Comparison of ENCODE assay signal across 29 cellular contexts in the genomic region with DNA sequence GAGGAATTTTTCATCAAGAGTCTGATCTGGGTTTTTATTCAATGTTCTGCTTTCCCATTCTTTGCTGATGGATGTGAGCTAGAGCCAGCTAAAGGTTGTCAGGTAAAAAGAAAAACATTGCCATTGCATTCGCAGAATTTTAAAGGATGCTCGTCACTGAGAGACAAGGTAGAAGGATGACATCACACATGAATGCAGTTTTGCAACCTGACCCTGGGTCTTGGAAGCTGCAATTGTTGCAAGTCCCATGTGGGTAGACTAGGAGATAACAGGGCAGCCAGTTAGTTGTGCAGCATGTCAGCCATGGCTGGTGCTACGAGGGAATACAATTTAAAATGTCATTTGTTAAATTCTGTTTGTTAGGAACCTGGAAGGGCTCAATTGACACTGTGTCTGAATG.
"Had no signal": no experiment of that assay in that cellular context is flagged by ENCODE, and none has a peak within 500 bp of the region (broad histone marks: within the 10 kb centered on the region; RNA-seq: fewer than 3 reads in every experiment).

No MANE protein-coding gene starts in this region.

- H3K9me3 Mint-ChIP-seq: endodermal cell had no signal

- H3K4me3 ChIP-seq: colonic mucosa, coronary artery, dorsolateral prefrontal cortex, esophagus muscularis mucosa, esophagus squamous epithelium, gastrocnemius medialis, gastroesophageal sphincter, heart left ventricle, heart right ventricle had no signal

- H3K4me1 Mint-ChIP-seq: endodermal cell had no signal

- H3K4me1 ChIP-seq: colonic mucosa, esophagus muscularis mucosa, esophagus squamous epithelium, foreskin keratinocyte, gastrocnemius medialis, gastroesophageal sphincter, heart left ventricle, heart right ventricle had no signal

- H3K27me3 ChIP-seq: colonic mucosa, esophagus muscularis mucosa, esophagus squamous epithelium, foreskin keratinocyte, gastrocnemius medialis, gastroesophageal sphincter, heart left ventricle, heart right ventricle had no signal

- H3K27ac ChIP-seq: colonic mucosa, coronary artery, dorsolateral prefrontal cortex, epithelial cell of prostate, esophagus muscularis mucosa, esophagus squamous epithelium, foreskin keratinocyte, gastrocnemius medialis, gastroesophageal sphincter, heart left ventricle, heart right ventricle had no signal

- FAIRE-seq: colon, endometrium, endothelial cell of umbilical vein, frontal cortex had no signal

- DNase-seq: colonic mucosa; cortex of kidney; dermis blood vessel endothelial cell; dorsolateral prefrontal cortex; effector CD4-positive, alpha-beta T cell; effector CD8-positive, alpha-beta T cell; effector memory CD4-positive, alpha-beta T cell; effector memory CD8-positive, alpha-beta T cell; endodermal cell; erythroblast; esophagus squamous epithelium; foreskin fibroblast; foreskin keratinocyte; foreskin melanocyte; gastrocnemius medialis; glutamatergic neuron; head of caudate nucleus; heart left ventricle; heart right ventricle had no signal

- H3K36me3 ChIP-seq: colonic mucosa, esophagus muscularis mucosa, esophagus squamous epithelium, gastrocnemius medialis, gastroesophageal sphincter, heart left ventricle, heart right ventricle had no signal

- ATAC-seq: effector memory CD8-positive, alpha-beta T cell; esophagus mucosa; foreskin keratinocyte; gastrocnemius medialis; gastroesophageal sphincter; heart left ventricle; heart right ventricle had no signal

- H3K9me3 ChIP-seq: colonic mucosa, esophagus muscularis mucosa, esophagus squamous epithelium, gastrocnemius medialis, gastroesophageal sphincter had no signal

- H3K4me3 Mint-ChIP-seq: dendritic cell treated with granulocyte-macrophage colony-stimulating factor and Interleukin-4, amounts not matched to agents 40 ng/mL and 50 ng/mL, for 4 days; effector memory CD8-positive, alpha-beta T cell; endodermal cell had no signal

- H3K27me3 Mint-ChIP-seq: dendritic cell treated with granulocyte-macrophage colony-stimulating factor and Interleukin-4, amounts not matched to agents 40 ng/mL and 50 ng/mL, for 4 days had no signal

- H3K27ac Mint-ChIP-seq: dendritic cell treated with granulocyte-macrophage colony-stimulating factor and Interleukin-4, amounts not matched to agents 40 ng/mL and 50 ng/mL, for 4 days; effector memory CD8-positive, alpha-beta T cell; endodermal cell had no signal
